30 cellular contexts compared by ENCODE assay signal in genomic region chr11:132909016-132909606, GRCh38.
"Had no signal": no experiment of that assay in that cellular context is flagged by ENCODE, and none has a peak within 500 bp of the region (broad histone marks: within the 10 kb centered on the region; RNA-seq: fewer than 3 reads in every experiment).

No MANE protein-coding gene starts in this region.

- H3K36me3 ChIP-seq: ascending aorta, MG63, SJCRH30 had no signal

- H3K4me3 Mint-ChIP-seq: activated CD4-positive, alpha-beta T cell treated with anti-CD3 and anti-CD28 coated beads, Interleukin-2, amount 10 ng/mL, durations not matched to agents 24 days and 14 days; activated CD8-positive, alpha-beta memory T cell treated with anti-CD3 and anti-CD28 coated beads, Interleukin-2, amount 10 ng/mL, durations not matched to agents 7 days and 5 days; activated naive CD4-positive, alpha-beta T cell treated with anti-CD3 and anti-CD28 coated beads, Interleukin-2, amount 50 U/mL, for 24 hours; activated T-cell treated with anti-CD3 and anti-CD28 coated beads, Interleukin-2, amount 50 U/mL, for 24 hours; activated T-helper 1 cell treated with anti-CD3 and anti-CD28 coated beads, Interleukin-12 subunit alpha, Interleukin-12 subunit beta, Interleukin-2, Interleukin-4 antibody, amounts not matched to agents 30 ng/mL and 10 ng/mL and 1 ng/mL, durations not matched to agents 14 hours and 24 hours and 36 hours; T-helper 1 cell treated with Interleukin-12 subunit alpha and Interleukin-12 subunit beta and Interleukin-4 antibody, amounts not matched to agents 30 μg/mL and 1 μg/mL, for 36 hours had no signal

- H3K36me3 Mint-ChIP-seq: activated CD8-positive, alpha-beta memory T cell treated with anti-CD3 and anti-CD28 coated beads, Interleukin-2, amount 10 ng/mL, durations not matched to agents 7 days and 5 days; activated naive CD4-positive, alpha-beta T cell treated with anti-CD3 and anti-CD28 coated beads, Interleukin-2, amount 50 U/mL, for 24 hours had no signal

- H3K4me1 Mint-ChIP-seq: activated CD4-positive, alpha-beta T cell treated with anti-CD3 and anti-CD28 coated beads, Interleukin-2, amount 10 ng/mL, durations not matched to agents 24 days and 14 days; activated CD8-positive, alpha-beta memory T cell treated with anti-CD3 and anti-CD28 coated beads, Interleukin-2, amount 10 ng/mL, durations not matched to agents 7 days and 5 days; activated naive CD4-positive, alpha-beta T cell treated with anti-CD3 and anti-CD28 coated beads, Interleukin-2, amount 50 U/mL, for 24 hours had no signal

- H3K27me3 ChIP-seq: ascending aorta, body of pancreas, MG63, SJCRH30 had no signal

- H3K27ac Mint-ChIP-seq: activated CD4-positive, alpha-beta T cell treated with anti-CD3 and anti-CD28 coated beads, Interleukin-2, amount 10 ng/mL, durations not matched to agents 24 days and 14 days; activated CD8-positive, alpha-beta memory T cell treated with anti-CD3 and anti-CD28 coated beads, Interleukin-2, amount 10 ng/mL, durations not matched to agents 7 days and 5 days; activated naive CD4-positive, alpha-beta T cell treated with anti-CD3 and anti-CD28 coated beads, Interleukin-2, amount 50 U/mL, for 24 hours; activated T-cell treated with anti-CD3 and anti-CD28 coated beads, Interleukin-2, amount 50 U/mL, for 24 hours; activated T-helper 1 cell treated with anti-CD3 and anti-CD28 coated beads, Interleukin-12 subunit alpha, Interleukin-12 subunit beta, Interleukin-2, Interleukin-4 antibody, amounts not matched to agents 30 ng/mL and 10 ng/mL and 1 ng/mL, durations not matched to agents 14 hours and 24 hours and 36 hours; T-helper 1 cell treated with Interleukin-12 subunit alpha and Interleukin-12 subunit beta and Interleukin-4 antibody, amounts not matched to agents 30 μg/mL and 1 μg/mL, for 36 hours had no signal

- DNase-seq: activated CD4-positive, alpha-beta T cell treated with anti-CD3 and anti-CD28 coated beads, Interleukin-2, amount 10 ng/mL, durations not matched to agents 24 days and 14 days; activated CD4-positive, alpha-beta T cell treated with anti-CD3 and anti-CD28 coated beads, Interleukin-2, amount 50 U/mL, for 48 hours; activated CD4-positive, CD25-positive, alpha-beta regulatory T cell treated with anti-CD3 and anti-CD28 coated beads, Interleukin-2, amount 50 U/mL, for 72 hours; activated CD8-positive, alpha-beta memory T cell treated with anti-CD3 and anti-CD28 coated beads, Interleukin-2, amount 10 ng/mL, durations not matched to agents 7 days and 5 days; activated effector memory CD4-positive, alpha-beta T cell treated with Interleukin-2 at 50 U/mL for 16 hours; activated naive CD4-positive, alpha-beta T cell; activated T-cell treated with anti-CD3 and anti-CD28 coated beads, Interleukin-2, amount 50 U/mL, for 24 hours; body of pancreas; MG63; MV-4-11; NCI-H1092 treated with DMSO at 0.1 percent for 48 hours; NCI-H1417 treated with DMSO at 0.1 percent for 48 hours; NCI-H1694; NCI-H2029 treated with DMSO at 0.1 percent for 48 hours; NCI-H345; NCI-H510A; NCI-H526 treated with DMSO at 0.1 percent for 48 hours; NCI-H82; NK-92 treated with Interleukin-12 subunit alpha and Interleukin-12 subunit beta, amount 100 ng/mL, for 24 hours; OCI-M1; Right ventricle myocardium superior; SJCRH30; SW 1271 had no signal

- H3K9me3 Mint-ChIP-seq: activated CD4-positive, alpha-beta T cell treated with anti-CD3 and anti-CD28 coated beads, Interleukin-2, amount 10 ng/mL, durations not matched to agents 24 days and 14 days; activated naive CD4-positive, alpha-beta T cell treated with anti-CD3 and anti-CD28 coated beads, Interleukin-2, amount 50 U/mL, for 24 hours; activated T-cell treated with anti-CD3 and anti-CD28 coated beads, Interleukin-2, amount 50 U/mL, for 24 hours; activated T-helper 1 cell treated with anti-CD3 and anti-CD28 coated beads, Interleukin-12 subunit alpha, Interleukin-12 subunit beta, Interleukin-2, Interleukin-4 antibody, amounts not matched to agents 30 ng/mL and 10 ng/mL and 1 ng/mL, durations not matched to agents 14 hours and 24 hours and 36 hours; T-helper 1 cell treated with Interleukin-12 subunit alpha and Interleukin-12 subunit beta and Interleukin-4 antibody, amounts not matched to agents 30 μg/mL and 1 μg/mL, for 36 hours had no signal

- H3K9me3 ChIP-seq: ascending aorta, body of pancreas, MG63, SJCRH30 had no signal

- H3K4me3 ChIP-seq: ascending aorta, body of pancreas, MG63, SJCRH30 had no signal

- H3K27ac ChIP-seq: ascending aorta, body of pancreas, RWPE1, SJCRH30 had no signal

- ATAC-seq: activated CD8-positive, alpha-beta memory T cell treated with anti-CD3 and anti-CD28 coated beads, Interleukin-2, amount 10 ng/mL, durations not matched to agents 7 days and 5 days; body of pancreas; Panc1; SK-N-SH treated with all-trans-retinoic acid at 6 μM for 48 hours had no signal

- H3K4me1 ChIP-seq: ascending aorta, body of pancreas, SJCRH30 had no signal
